In the genomic region with DNA sequence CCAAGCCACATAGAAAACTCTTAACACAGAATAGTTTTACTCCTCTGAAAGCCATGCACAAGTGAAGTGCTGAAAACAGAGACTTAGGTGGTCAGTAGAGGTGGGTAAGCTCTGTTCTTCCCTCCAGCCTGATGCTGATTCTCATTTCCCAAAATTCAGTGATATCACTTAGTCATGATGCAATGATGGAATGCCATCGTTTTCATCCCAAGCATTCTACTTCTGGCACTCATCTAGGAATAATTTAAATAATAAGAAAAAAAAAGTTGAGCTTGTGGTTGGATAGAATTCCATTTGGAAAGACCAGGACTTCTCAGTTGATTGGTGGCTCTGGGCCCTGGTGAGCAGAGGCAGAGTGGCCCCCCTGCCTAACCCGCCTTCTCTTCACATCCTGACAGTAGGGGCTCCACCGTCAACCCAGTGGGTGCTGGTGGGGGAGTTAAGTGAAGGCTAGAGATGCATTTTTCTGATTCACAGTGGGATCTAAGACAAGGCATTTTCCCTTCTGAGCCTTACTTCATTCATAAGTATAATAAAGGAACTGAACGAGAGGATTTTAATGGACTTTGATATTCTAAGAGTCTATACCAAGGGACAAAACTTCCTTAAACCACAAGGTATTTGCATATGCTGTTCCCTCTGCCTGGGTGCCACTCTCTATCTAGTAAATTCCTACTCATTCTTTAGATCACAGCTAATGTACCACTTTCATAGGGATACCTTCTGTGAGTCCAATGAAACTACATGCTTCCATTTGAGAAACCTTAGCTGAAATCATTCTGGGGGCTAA, we compare ENCODE assay signal across 22 cellular contexts.
DNase-seq lines count a peak whose midpoint lies in the region; ATAC-seq, FAIRE-seq and TF ChIP-seq lines count a peak whose summit lies in the region.
"Had no signal": no experiment of that assay in that cellular context is flagged by ENCODE, and none has a peak within 500 bp of the region (broad histone marks: within the 10 kb centered on the region; RNA-seq: fewer than 3 reads in every experiment).

No MANE protein-coding gene starts in this region.

- no peak overlapping the region for H3K27ac Mint-ChIP-seq in astrocyte (ENCODE audit: unreplicated experiment)
- H3K27ac Mint-ChIP-seq: CD4-positive, CD25-positive, alpha-beta regulatory T cell had no signal

- H3K79me2 ChIP-seq in astrocyte (ENCODE audit: insufficient read depth, low read length): no peaks in the 10 kb centered on the region

- H3K27ac ChIP-seq in astrocyte (ENCODE audit: low read depth, low read length): no peak overlapping the region
- no peak overlapping the region for H3K27ac ChIP-seq in tibial nerve
- no peak overlapping the region for H3K27ac ChIP-seq in SJCRH30

- H2AFZ ChIP-seq in astrocyte (ENCODE audit: low read depth, low read length): no peak overlapping the region

- no peaks in the 10 kb centered on the region for H3K27me3 Mint-ChIP-seq in astrocyte (ENCODE audit: low read depth, unreplicated experiment)
- H3K27me3 Mint-ChIP-seq: CD4-positive, CD25-positive, alpha-beta regulatory T cell had no signal

- peaks cover 27% of the 10 kb centered on the region for H3K4me1 Mint-ChIP-seq in astrocyte (ENCODE audit: low read depth, unreplicated experiment)
- H3K4me1 Mint-ChIP-seq: CD4-positive, CD25-positive, alpha-beta regulatory T cell had no signal

- H3K9ac ChIP-seq in astrocyte (ENCODE audit: low read length): no peak overlapping the region

- TF ChIP-seq CTCF in AG10803 (conservative IDR thresholded peaks at IDR 0.05; ENCODE audit: low read length): no peak
- no peak for TF ChIP-seq CTCF in astrocyte (IDR thresholded peaks at IDR 0.05; ENCODE audit: insufficient read depth, low read depth, low read length)
- TF ChIP-seq CTCF in mucosa of descending colon (IDR thresholded peaks at IDR 0.05): no peak
- no peak for TF ChIP-seq CTCF in tibial nerve (IDR thresholded peaks at IDR 0.05)

- no peak overlapping the region for H3K4me2 ChIP-seq in astrocyte (ENCODE audit: low read length)

- no peaks in the 10 kb centered on the region for H3K36me3 Mint-ChIP-seq in astrocyte (ENCODE audit: low read depth, unreplicated experiment)
- H3K36me3 Mint-ChIP-seq: CD4-positive, CD25-positive, alpha-beta regulatory T cell had no signal

- no peaks in the 10 kb centered on the region for H3K9me3 Mint-ChIP-seq in astrocyte (ENCODE audit: unreplicated experiment)

- H3K4me3 Mint-ChIP-seq in astrocyte (ENCODE audit: unreplicated experiment): no peak overlapping the region
- H3K4me3 Mint-ChIP-seq: CD4-positive, CD25-positive, alpha-beta regulatory T cell had no signal

- DNase-seq in AG10803 (ENCODE audit: low read depth): peak; percentile 47
- peak; percentile 39 for DNase-seq in astrocyte (ENCODE audit: low read depth)
- peak; percentile 10 for DNase-seq in fibroblast of gingiva (ENCODE audit: low read depth)
- DNase-seq in mucosa of descending colon: no peak
- no peak for DNase-seq in tibial nerve (ENCODE audit: low spot score in 2 of 2)
- no peak for DNase-seq in SW480 (ENCODE audit: low spot score)
- no peak for DNase-seq in activated T-cell treated with anti-CD3 and anti-CD28 coated beads, Interleukin-2, amount 50 U/mL, for 1 hour
- no peak for DNase-seq in SJCRH30
- DNase-seq: BE2C; CD4-positive, CD25-positive, alpha-beta regulatory T cell; DMS79 treated with DMSO at 0.1 percent for 48 hours; MM.1S; NCI-H1048; NCI-H1417 treated with DMSO at 0.1 percent for 48 hours; NCI-H187; NCI-H446; NCI-H526; OCI-M1 had no signal

- intact Hi-C loops in mucosa of descending colon (cut with DNase I, micrococcal nuclease): no loop called here

- no peaks in the 10 kb centered on the region for H4K20me1 ChIP-seq in astrocyte (ENCODE audit: insufficient read depth, low read length)

- WGBS in tibial nerve, 2 donors: 71 to 77% methylated on average over 4 of the region's 4 CpGs

- no peaks in the 10 kb centered on the region for H3K36me3 ChIP-seq in astrocyte (ENCODE audit: insufficient read depth, low read length)
- no peaks in the 10 kb centered on the region for H3K36me3 ChIP-seq in mucosa of descending colon (ENCODE audit: low read depth)
- no peaks in the 10 kb centered on the region for H3K36me3 ChIP-seq in tibial nerve
- H3K36me3 ChIP-seq in SJCRH30: no peaks in the 10 kb centered on the region
- H3K36me3 ChIP-seq: BE2C had no signal

- peaks cover 2% of the 10 kb centered on the region for H3K9me3 ChIP-seq in astrocyte (ENCODE audit: insufficient read depth, low read depth, low read length)
- H3K9me3 ChIP-seq in mucosa of descending colon: peaks cover 11% of the 10 kb centered on the region
- peaks cover 0 to 14% (median 4%) of the 10 kb centered on the region in 4 donors for H3K9me3 ChIP-seq in tibial nerve
- no peaks in the 10 kb centered on the region for H3K9me3 ChIP-seq in SJCRH30 (replicated peaks)

- ATAC-seq in mucosa of descending colon: peak; percentile 71

- no peak for FAIRE-seq in astrocyte (lab: Jason Lieb, UNC)
- FAIRE-seq: A204.1, GM12892, GM18507, RCC 7860 had no signal

- H3K27me3 ChIP-seq in astrocyte (ENCODE audit: insufficient read depth, low read length) (no peaks in the 10 kb centered on the region), tibial nerve (no peaks in the 10 kb centered on the region), SJCRH30 (no peaks in the 10 kb centered on the region)
- H3K27me3 ChIP-seq: BE2C had no signal

- H3K4me1 ChIP-seq in astrocyte (ENCODE audit: insufficient read depth, low read length) (peaks cover 20% of the 10 kb centered on the region), mucosa of descending colon (ENCODE audit: low read depth) (no peaks in the 10 kb centered on the region), tibial nerve (peaks cover 0 to 9% (median 1%) of the 10 kb centered on the region in 4 donors), SJCRH30 (no peaks in the 10 kb centered on the region)
- H3K4me1 ChIP-seq: BE2C had no signal

- H3K4me3 ChIP-seq in AG10803 (ENCODE audit: low read length) (no peak overlapping the region), astrocyte (ENCODE audit: insufficient read depth, low read depth, low read length) (no peak overlapping the region), mucosa of descending colon (no peak overlapping the region), tibial nerve (no peak overlapping the region), SJCRH30 (no peak overlapping the region)

- TF ChIP-seq POLR2A in tibial nerve (IDR thresholded peaks at IDR 0.05): no peak

- no peak for TF ChIP-seq EP300 in tibial nerve (IDR thresholded peaks at IDR 0.05)

Comparison
In these comparisons a context has a peak if more than half of its experiments do, and no peak if none do; other contexts are left out.
1. DNase-seq: peak in AG10803 (single experiment), astrocyte (single experiment) and fibroblast of gingiva (single experiment); none in mucosa of descending colon (0 of 3), tibial nerve (0 of 2), SW480 (single experiment), activated T-cell treated with anti-CD3 and anti-CD28 coated beads, Interleukin-2, amount 50 U/mL, for 1 hour (single experiment) and SJCRH30 (0 of 2).